ENCODE assay signal across 25 cellular contexts in genomic region chr20:45500022-45500421, GRCh38. TPM values are rescaled to one million over a fixed set of nuclear protein-coding genes. Genes with fewer than 3 reads are reported as not detected.
"Had no signal": no experiment of that assay in that cellular context is flagged by ENCODE, and none has a peak within 500 bp of the region (broad histone marks: within the 10 kb centered on the region; RNA-seq: fewer than 3 reads in every experiment).

No MANE protein-coding gene starts in this region.

- H2AFZ ChIP-seq: parathyroid adenoma had no signal

- H3K4me3 ChIP-seq: adrenal gland, breast epithelium, gastrocnemius medialis, sigmoid colon, spleen, tibial artery, uterus had no signal

- H3K79me2 ChIP-seq: parathyroid adenoma had no signal

- ATAC-seq: activated CD4-positive, CD25-positive, alpha-beta regulatory T cell treated with anti-CD3 and anti-CD28 coated beads, Interleukin-2, amount 50 U/mL, for 24 hours; activated naive CD4-positive, alpha-beta T cell treated with anti-CD3 and anti-CD28 coated beads, Interleukin-2, amount 50 U/mL, for 72 hours; activated T-cell treated with anti-CD3 and anti-CD28 coated beads, Interleukin-2, amount 50 U/mL, for 72 hours; gastrocnemius medialis; natural killer cell had no signal

- H3K27ac ChIP-seq: adrenal gland, breast epithelium, gastrocnemius medialis, parathyroid adenoma, spleen, tibial artery, uterus had no signal

- FAIRE-seq: astrocyte, kidney had no signal

- H3K36me3 ChIP-seq: adrenal gland, breast epithelium, gastrocnemius medialis, sigmoid colon, spleen, tibial artery, uterus had no signal

- H3K27me3 ChIP-seq: sigmoid colon, uterus had no signal

- DNase-seq: activated CD4-positive, alpha-beta T cell treated with anti-CD3 and anti-CD28 coated beads, Interleukin-2, amount 10 ng/mL, durations not matched to agents 7 days and 5 days; activated CD8-positive, alpha-beta memory T cell treated with anti-CD3 and anti-CD28 coated beads, Interleukin-2, amount 50 U/mL, for 48 hours; activated effector memory CD4-positive, alpha-beta T cell treated with anti-CD3 and anti-CD28 coated beads, Interleukin-2, amount 50 U/mL, for 16 hours; activated T-cell treated with anti-CD3 and anti-CD28 coated beads, Interleukin-2, amount 50 U/mL, for 72 hours; adrenal gland; cerebellar nuclear complex; effector CD4-positive, alpha-beta T cell; gastrocnemius medialis; head of caudate nucleus; kidney; natural killer cell; sigmoid colon; spleen; stimulated activated CD8-positive, alpha-beta memory T cell treated with anti-CD3 and anti-CD28 coated beads, Interleukin-4, amount 100 ng/mL, for 48 hours; stimulated activated naive CD4-positive, alpha-beta T cell treated with Interleukin-2 at 50 U/mL for 16 hours; tibial artery; uterus had no signal

- H3K4me1 ChIP-seq: adrenal gland, breast epithelium, gastrocnemius medialis, parathyroid adenoma, spleen, tibial artery, uterus had no signal

- H3K9me3 ChIP-seq: adrenal gland, breast epithelium, gastrocnemius medialis, sigmoid colon, spleen, tibial artery, uterus had no signal

- H3K9ac ChIP-seq: parathyroid adenoma had no signal

RNA-seq across cellular contexts. Expression of gene SPINT3, which starts 15.4 kb away (rescaled TPM):
- total RNA-seq: activated CD4-positive, alpha-beta T cell treated with anti-CD3 and anti-CD28 coated beads, Interleukin-2, amount 10 ng/mL, durations not matched to agents 7 days and 5 days; activated naive CD4-positive, alpha-beta T cell treated with anti-CD3 and anti-CD28 coated beads, Interleukin-2, amount 50 U/mL, for 72 hours; activated T-cell treated with anti-CD3 and anti-CD28 coated beads, Interleukin-2, amount 50 U/mL, for 72 hours; adrenal gland; astrocyte; breast epithelium; gastrocnemius medialis; kidney; liver; natural killer cell; sigmoid colon; spleen; subcutaneous adipose tissue; uterus had no signal
- polyA plus RNA-seq: adrenal gland, esophagus, liver, sigmoid colon, spleen had no signal

RNA-seq across cellular contexts. Expression of gene WFDC2, which starts 30.5 kb away (rescaled TPM):
- total RNA-seq: activated CD4-positive, alpha-beta T cell treated with anti-CD3 and anti-CD28 coated beads, Interleukin-2, amount 10 ng/mL, durations not matched to agents 7 days and 5 days; gastrocnemius medialis; liver; natural killer cell had no signal

RNA-seq across cellular contexts. Expression of gene WFDC6, which starts 39.3 kb away (rescaled TPM):
- total RNA-seq: activated CD4-positive, alpha-beta T cell treated with anti-CD3 and anti-CD28 coated beads, Interleukin-2, amount 10 ng/mL, durations not matched to agents 7 days and 5 days; activated naive CD4-positive, alpha-beta T cell treated with anti-CD3 and anti-CD28 coated beads, Interleukin-2, amount 50 U/mL, for 72 hours; activated T-cell treated with anti-CD3 and anti-CD28 coated beads, Interleukin-2, amount 50 U/mL, for 72 hours; adrenal gland; astrocyte; breast epithelium; gastrocnemius medialis; kidney; liver; natural killer cell; sigmoid colon; spleen; subcutaneous adipose tissue; uterus had no signal
- polyA plus RNA-seq: adrenal gland, esophagus, liver, sigmoid colon, spleen had no signal

RNA-seq across cellular contexts. Expression of gene EPPIN, which starts 47.2 kb away (rescaled TPM):
- total RNA-seq: activated CD4-positive, alpha-beta T cell treated with anti-CD3 and anti-CD28 coated beads, Interleukin-2, amount 10 ng/mL, durations not matched to agents 7 days and 5 days; activated naive CD4-positive, alpha-beta T cell treated with anti-CD3 and anti-CD28 coated beads, Interleukin-2, amount 50 U/mL, for 72 hours; activated T-cell treated with anti-CD3 and anti-CD28 coated beads, Interleukin-2, amount 50 U/mL, for 72 hours; adrenal gland; astrocyte; breast epithelium; gastrocnemius medialis; kidney; liver; natural killer cell; sigmoid colon; spleen; subcutaneous adipose tissue had no signal
- polyA plus RNA-seq: adrenal gland, esophagus, liver, sigmoid colon had no signal
